1 cellular context compared by ENCODE assay signal in genomic region chr3:43769471-43770425, GRCh38.
A peak's percentile ranks its signal among the peaks of the same experiment; 100 is the strongest.
TF ChIP-seq lines count a peak whose summit lies in the region.

No MANE protein-coding gene starts in this region.

TF ChIP-seq in K562, 482 proteins besides CTCF, POLR2A, EP300 and RAD21 (continued from another document and continues in another):
- TF ChIP-seq ZNF518B (CRISPR knock-in tag; IDR thresholded peaks at IDR 0.05) (no peak), POLR2AphosphoS2 (IDR thresholded peaks at IDR 0.05; ENCODE audit: low read length) (no peak), GMEB1 (CRISPR knock-in tag; IDR thresholded peaks at IDR 0.05) (0 out of 2 replicates have a peak, but pooled peaks have one; percentile 7), NBN (IDR thresholded peaks at IDR 0.05; ENCODE audit: low read depth) (peak; percentile 92; the same call in 1 of the 2 replicates), RCOR1 (IDR thresholded peaks at IDR 0.05; ENCODE audit: borderline replicate concordance in 1 of 2, low read depth in 2 of 2, low read length in 2 of 2) (peak in 1 of 2 experiments; percentile 90; a peak in 2 of 4 replicates), ELF4 (CRISPR knock-in tag; IDR thresholded peaks at IDR 0.05) (0 out of 2 replicates have a peak, but pooled peaks have one; percentile 2), ZNF79 (CRISPR knock-in tag; IDR thresholded peaks at IDR 0.05; ENCODE audit: low read depth) (no peak), KLF13 (tag; IDR thresholded peaks at IDR 0.05; ENCODE audit: borderline replicate concordance, low read depth) (0 out of 2 replicates have a peak, but pooled peaks have one; percentile 12), TBP (optimal IDR thresholded peaks at IDR 0.05; ENCODE audit: low read depth, low read length) (peak; percentile 48), ETS1 (conservative IDR thresholded peaks at IDR 0.05; ENCODE audit: control insufficient read depth, low read depth, low read length) (no peak), CCNT2 (IDR thresholded peaks at IDR 0.05; ENCODE audit: borderline replicate concordance, extremely low read depth, insufficient read length, low read depth, low read length) (peak; percentile 62), ZBTB49 (CRISPR knock-in tag; IDR thresholded peaks at IDR 0.05; ENCODE audit: borderline replicate concordance) (no peak), POLR2B (IDR thresholded peaks at IDR 0.05; ENCODE audit: low read depth, partially characterized antibody) (peak; percentile 14), JUND (IDR thresholded peaks at IDR 0.05; ENCODE audit: borderline replicate concordance, low read depth, low read length) (peak; percentile 78; the same call in 1 of the 2 replicates), JUND (tag; IDR thresholded peaks at IDR 0.05; ENCODE audit: borderline replicate concordance, low read depth, low read length) (no peak; the same call in 2 of the 3 replicates), ZNF384 (IDR thresholded peaks at IDR 0.05; ENCODE audit: low read depth, low read length) (peak; percentile 45; the same call in 1 of the 2 replicates), TFAM (CRISPR knock-in tag; conservative IDR thresholded peaks at IDR 0.05) (no peak), NRF1 (conservative IDR thresholded peaks at IDR 0.05 in 1 of 2, IDR thresholded peaks at IDR 0.05 in 1 of 2) (peak; percentile 70 to 78), NR2C2 (CRISPR knock-in tag; IDR thresholded peaks at IDR 0.05) (peak; percentile 74; the same call in 1 of the 2 replicates), NR2C2 (tag; IDR thresholded peaks at IDR 0.05) (peak; percentile 87), MTA2 (IDR thresholded peaks at IDR 0.05; ENCODE audit: low read depth) (no peak), FOXP1 (CRISPR knock-in tag; IDR thresholded peaks at IDR 0.05) (peak; percentile 77; the same call in 1 of the 2 replicates), TSHZ1 (CRISPR knock-in tag; IDR thresholded peaks at IDR 0.05) (no peak), SP1 (CRISPR knock-in tag; IDR thresholded peaks at IDR 0.05) (peak; percentile 76), ZNF224 (CRISPR knock-in tag; IDR thresholded peaks at IDR 0.05) (no peak), SMARCE1 (IDR thresholded peaks at IDR 0.05) (0 out of 2 replicates have a peak, but pooled peaks have one; percentile 7), TEAD2 (tag; IDR thresholded peaks at IDR 0.05) (peak; percentile 69; the same call in 1 of the 2 replicates), GATAD2B (IDR thresholded peaks at IDR 0.05; ENCODE audit: borderline replicate concordance) (peak; percentile 38; the same call in 1 of the 2 replicates), ZNF41 (CRISPR knock-in tag; conservative IDR thresholded peaks at IDR 0.05) (no peak), CBFA2T3 (IDR thresholded peaks at IDR 0.05) (peak; percentile 26; the same call in 1 of the 2 replicates), MTA3 (IDR thresholded peaks at IDR 0.05; ENCODE audit: borderline replicate concordance) (peak; percentile 52; the same call in 1 of the 2 replicates), U2AF2 (optimal IDR thresholded peaks at IDR 0.05; ENCODE audit: low read depth, low read length) (no peak), RBM39 (optimal IDR thresholded peaks at IDR 0.05; ENCODE audit: low read depth, low read length) (peak; percentile 35), ZBTB17 (CRISPR knock-in tag; IDR thresholded peaks at IDR 0.05) (peak; percentile 13; the same call in 1 of the 2 replicates), SMC3 (conservative IDR thresholded peaks at IDR 0.05; ENCODE audit: insufficient read depth, low read depth, low read length) (peak; percentile 90), RREB1 (CRISPR knock-in tag; IDR thresholded peaks at IDR 0.05) (peak; percentile 84; the same call in 1 of the 2 replicates), NEUROD1 (IDR thresholded peaks at IDR 0.05; ENCODE audit: borderline replicate concordance, low read depth, low read length, partially characterized antibody) (peak; percentile 30), ELF1 (tag; IDR thresholded peaks at IDR 0.05) (peak; percentile 91), HNRNPK (IDR thresholded peaks at IDR 0.05; ENCODE audit: low read depth, low read length, poor library complexity, severe bottlenecking) (no peak)
- TF ChIP-seq, protein P1, sequence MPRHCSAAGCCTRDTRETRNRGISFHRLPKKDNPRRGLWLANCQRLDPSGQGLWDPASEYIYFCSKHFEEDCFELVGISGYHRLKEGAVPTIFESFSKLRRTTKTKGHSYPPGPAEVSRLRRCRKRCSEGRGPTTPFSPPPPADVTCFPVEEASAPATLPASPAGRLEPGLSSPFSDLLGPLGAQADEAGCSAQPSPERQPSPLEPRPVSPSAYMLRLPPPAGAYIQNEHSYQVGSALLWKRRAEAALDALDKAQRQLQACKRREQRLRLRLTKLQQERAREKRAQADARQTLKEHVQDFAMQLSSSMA (CRISPR knock-in tag; IDR thresholded peaks at IDR 0.05), result no peak
- TF ChIP-seq, protein P2, sequence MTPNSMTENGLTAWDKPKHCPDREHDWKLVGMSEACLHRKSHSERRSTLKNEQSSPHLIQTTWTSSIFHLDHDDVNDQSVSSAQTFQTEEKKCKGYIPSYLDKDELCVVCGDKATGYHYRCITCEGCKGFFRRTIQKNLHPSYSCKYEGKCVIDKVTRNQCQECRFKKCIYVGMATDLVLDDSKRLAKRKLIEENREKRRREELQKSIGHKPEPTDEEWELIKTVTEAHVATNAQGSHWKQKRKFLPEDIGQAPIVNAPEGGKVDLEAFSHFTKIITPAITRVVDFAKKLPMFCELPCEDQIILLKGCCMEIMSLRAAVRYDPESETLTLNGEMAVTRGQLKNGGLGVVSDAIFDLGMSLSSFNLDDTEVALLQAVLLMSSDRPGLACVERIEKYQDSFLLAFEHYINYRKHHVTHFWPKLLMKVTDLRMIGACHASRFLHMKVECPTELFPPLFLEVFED (CRISPR knock-in tag; conservative IDR thresholded peaks at IDR 0.05), result 0 out of 2 replicates have a peak, but pooled peaks have one; percentile 39
